ENCODE assay signal across 1 cellular context in genomic region chr2:44277541-44277940, GRCh38.
TF ChIP-seq lines count a peak whose summit lies in the region.

No MANE protein-coding gene starts in this region.

TF ChIP-seq in HepG2, 621 proteins besides CTCF, POLR2A, EP300 and RAD21:
- TF ChIP-seq, protein P1, sequence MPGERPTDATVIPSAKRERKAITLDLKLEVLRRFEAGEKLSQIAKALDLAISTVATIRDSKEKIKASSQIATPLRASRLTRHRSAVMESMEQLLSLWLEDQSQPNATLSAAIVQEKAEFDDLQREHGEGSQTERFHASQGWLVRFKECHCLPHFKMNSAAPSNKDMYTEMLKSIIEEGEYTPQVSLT (CRISPR knock-in tag; IDR thresholded peaks at IDR 0.05; ENCODE audit: borderline replicate concordance, low read depth) = no peak
- peak; percentile 47; the same call in 1 of the 2 replicates for TF ChIP-seq ZSCAN29 (CRISPR knock-in tag; conservative IDR thresholded peaks at IDR 0.05)
- TF ChIP-seq, protein P2, sequence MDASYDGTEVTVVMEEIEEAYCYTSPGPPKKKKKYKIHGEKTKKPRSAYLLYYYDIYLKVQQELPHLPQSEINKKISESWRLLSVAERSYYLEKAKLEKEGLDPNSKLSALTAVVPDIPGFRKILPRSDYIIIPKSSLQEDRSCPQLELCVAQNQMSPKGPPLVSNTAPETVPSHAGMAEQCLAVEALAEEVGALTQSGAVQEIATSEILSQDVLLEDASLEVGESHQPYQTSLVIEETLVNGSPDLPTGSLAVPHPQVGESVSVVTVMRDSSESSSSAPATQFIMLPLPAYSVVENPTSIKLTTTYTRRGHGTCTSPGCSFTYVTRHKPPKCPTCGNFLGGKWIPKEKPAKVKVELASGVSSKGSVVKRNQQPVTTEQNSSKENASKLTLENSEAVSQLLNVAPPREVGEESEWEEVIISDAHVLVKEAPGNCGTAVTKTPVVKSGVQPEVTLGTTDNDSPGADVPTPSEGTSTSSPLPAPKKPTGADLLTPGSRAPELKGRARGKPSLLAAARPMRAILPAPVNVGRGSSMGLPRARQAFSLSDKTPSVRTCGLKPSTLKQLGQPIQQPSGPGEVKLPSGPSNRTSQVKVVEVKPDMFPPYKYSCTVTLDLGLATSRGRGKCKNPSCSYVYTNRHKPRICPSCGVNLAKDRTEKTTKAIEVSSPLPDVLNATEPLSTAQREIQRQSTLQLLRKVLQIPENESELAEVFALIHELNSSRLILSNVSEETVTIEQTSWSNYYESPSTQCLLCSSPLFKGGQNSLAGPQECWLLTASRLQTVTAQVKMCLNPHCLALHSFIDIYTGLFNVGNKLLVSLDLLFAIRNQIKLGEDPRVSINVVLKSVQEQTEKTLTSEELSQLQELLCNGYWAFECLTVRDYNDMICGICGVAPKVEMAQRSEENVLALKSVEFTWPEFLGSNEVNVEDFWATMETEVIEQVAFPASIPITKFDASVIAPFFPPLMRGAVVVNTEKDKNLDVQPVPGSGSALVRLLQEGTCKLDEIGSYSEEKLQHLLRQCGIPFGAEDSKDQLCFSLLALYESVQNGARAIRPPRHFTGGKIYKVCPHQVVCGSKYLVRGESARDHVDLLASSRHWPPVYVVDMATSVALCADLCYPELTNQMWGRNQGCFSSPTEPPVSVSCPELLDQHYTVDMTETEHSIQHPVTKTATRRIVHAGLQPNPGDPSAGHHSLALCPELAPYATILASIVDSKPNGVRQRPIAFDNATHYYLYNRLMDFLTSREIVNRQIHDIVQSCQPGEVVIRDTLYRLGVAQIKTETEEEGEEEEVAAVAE (CRISPR knock-in tag; IDR thresholded peaks at IDR 0.05; ENCODE audit: borderline replicate concordance) = peak; percentile 77; the same call in 1 of the 2 replicates
